ENCODE assay signal across 14 cellular contexts in the genomic region with DNA sequence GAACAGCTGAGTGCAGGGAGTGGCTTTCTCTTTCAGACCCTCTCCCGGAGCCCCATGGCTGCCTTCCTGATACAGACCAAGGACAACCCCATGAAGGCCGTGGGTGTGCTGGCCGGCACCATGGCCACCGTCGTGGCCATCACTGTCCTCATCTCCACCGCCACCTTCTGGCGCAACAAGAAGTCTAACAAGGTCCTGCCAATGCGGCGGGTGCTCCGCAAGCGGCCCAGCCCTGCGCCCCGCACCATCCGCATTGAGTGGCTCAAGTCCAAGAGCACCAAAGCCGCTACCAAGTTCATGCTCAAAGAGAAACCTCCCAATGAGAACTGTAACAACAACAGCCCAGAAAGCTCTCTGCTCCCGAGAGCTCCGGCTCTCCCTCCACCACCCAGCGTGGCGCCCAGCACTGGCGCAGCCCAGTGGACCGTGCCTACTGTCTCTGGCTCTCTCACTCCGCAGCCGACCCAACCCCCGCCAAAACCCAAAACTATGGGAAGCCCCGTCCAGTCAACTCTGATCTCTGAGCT. TPM values are rescaled to one million over a fixed set of nuclear protein-coding genes. Genes with fewer than 3 reads are reported as not detected.
DNase-seq lines count a peak whose midpoint lies in the region; ATAC-seq and FAIRE-seq lines count a peak whose summit lies in the region.
"Had no signal": no experiment of that assay in that cellular context is flagged by ENCODE, and none has a peak within 500 bp of the region (broad histone marks: within the 10 kb centered on the region; RNA-seq: fewer than 3 reads in every experiment).

No MANE protein-coding gene starts in this region.

- DNase-seq in activated T-cell treated with anti-CD3 and anti-CD28 coated beads, Interleukin-2, amount 50 U/mL, for 72 hours, result no peak
- DNase-seq in activated T-cell treated with anti-CD3 and anti-CD28 coated beads, Interleukin-2, amount 50 U/mL, for 4 hours, result no peak
- no peak for DNase-seq in activated naive CD8-positive, alpha-beta T cell treated with anti-CD3 and anti-CD28 coated beads, Interleukin-2, amount 10 ng/mL, durations not matched to agents 7 days and 5 days
- DNase-seq in NCI-H2107 (lab: John Stamatoyannopoulos, UW), result no peak
- no peak for DNase-seq in mucosa of gallbladder (ENCODE audit: low spot score)
- DNase-seq in GM19239 (ENCODE audit: insufficient read length, low spot score), result no peak
- DNase-seq: activated CD4-positive, CD25-positive, alpha-beta regulatory T cell treated with anti-CD3 and anti-CD28 coated beads, Interleukin-2, amount 50 U/mL, for 72 hours; DMS79; NCI-H2081 had no signal

- POLR2A ChIA-PET in activated naive CD8-positive, alpha-beta T cell treated with anti-CD3 and anti-CD28 coated beads, Interleukin-2, amount 10 ng/mL, durations not matched to agents 7 days and 5 days (lab: Charles Lee), result no interaction called here

- peaks cover 0 to under 1% of the 10 kb centered on the region in 2 donors for H3K36me3 Mint-ChIP-seq in activated T-cell treated with anti-CD3 and anti-CD28 coated beads, Interleukin-2, amount 50 U/mL, for 72 hours (ENCODE audit: insufficient read depth in 2 of 2)
- no peaks in the 10 kb centered on the region for H3K36me3 Mint-ChIP-seq in activated T-cell treated with anti-CD3 and anti-CD28 coated beads, Interleukin-2, amount 50 U/mL, for 4 hours (ENCODE audit: insufficient read depth)
- no peaks in the 10 kb centered on the region for H3K36me3 Mint-ChIP-seq in activated naive CD8-positive, alpha-beta T cell treated with anti-CD3 and anti-CD28 coated beads, Interleukin-2, amount 10 ng/mL, durations not matched to agents 7 days and 5 days

- no peaks in the 10 kb centered on the region for H3K27me3 Mint-ChIP-seq in activated T-cell treated with anti-CD3 and anti-CD28 coated beads, Interleukin-2, amount 50 U/mL, for 72 hours (ENCODE audit: low read depth)
- H3K27me3 Mint-ChIP-seq in activated T-cell treated with anti-CD3 and anti-CD28 coated beads, Interleukin-2, amount 50 U/mL, for 4 hours (ENCODE audit: low read depth), result no peaks in the 10 kb centered on the region
- peaks cover 3% of the 10 kb centered on the region for H3K27me3 Mint-ChIP-seq in activated naive CD8-positive, alpha-beta T cell treated with anti-CD3 and anti-CD28 coated beads, Interleukin-2, amount 10 ng/mL, durations not matched to agents 7 days and 5 days

- H3K4me3 Mint-ChIP-seq in activated T-cell treated with anti-CD3 and anti-CD28 coated beads, Interleukin-2, amount 50 U/mL, for 72 hours, result peak overlapping the region; percentile 19 to 65
- H3K4me3 Mint-ChIP-seq in activated T-cell treated with anti-CD3 and anti-CD28 coated beads, Interleukin-2, amount 50 U/mL, for 4 hours, result no peak overlapping the region
- peak overlapping the region; percentile 59 for H3K4me3 Mint-ChIP-seq in activated naive CD8-positive, alpha-beta T cell treated with anti-CD3 and anti-CD28 coated beads, Interleukin-2, amount 10 ng/mL, durations not matched to agents 7 days and 5 days

- H3K4me1 Mint-ChIP-seq in activated T-cell treated with anti-CD3 and anti-CD28 coated beads, Interleukin-2, amount 50 U/mL, for 72 hours (ENCODE audit: low read depth), result no peaks in the 10 kb centered on the region
- H3K4me1 Mint-ChIP-seq in activated T-cell treated with anti-CD3 and anti-CD28 coated beads, Interleukin-2, amount 50 U/mL, for 4 hours (ENCODE audit: low read depth), result no peaks in the 10 kb centered on the region
- H3K4me1 Mint-ChIP-seq in activated naive CD8-positive, alpha-beta T cell treated with anti-CD3 and anti-CD28 coated beads, Interleukin-2, amount 10 ng/mL, durations not matched to agents 7 days and 5 days, result no peaks in the 10 kb centered on the region

- peak; percentile 22 to 40 for ATAC-seq in activated T-cell treated with anti-CD3 and anti-CD28 coated beads, Interleukin-2, amount 50 U/mL, for 72 hours (replicated peaks in 1 of 2)
- no peak for ATAC-seq in activated T-cell treated with anti-CD3 and anti-CD28 coated beads, Interleukin-2, amount 50 U/mL, for 4 hours
- ATAC-seq in HG02759 (IDR thresholded peaks at IDR 0.05; ENCODE audit: unreplicated experiment) (peak; percentile 45), GM21786 (IDR thresholded peaks at IDR 0.05; ENCODE audit: unreplicated experiment) (no peak)
- ATAC-seq in activated naive CD8-positive, alpha-beta T cell treated with anti-CD3 and anti-CD28 coated beads, Interleukin-2, amount 10 ng/mL, durations not matched to agents 7 days and 5 days (ENCODE audit: low read depth), result peak; percentile 17

- no peak overlapping the region for H3K27ac Mint-ChIP-seq in activated T-cell treated with anti-CD3 and anti-CD28 coated beads, Interleukin-2, amount 50 U/mL, for 72 hours
- H3K27ac Mint-ChIP-seq in activated naive CD8-positive, alpha-beta T cell treated with anti-CD3 and anti-CD28 coated beads, Interleukin-2, amount 10 ng/mL, durations not matched to agents 7 days and 5 days, result no peak overlapping the region

- no peak for FAIRE-seq in GM19239 (lab: Jason Lieb, UNC)

- H3K9me3 Mint-ChIP-seq in activated T-cell treated with anti-CD3 and anti-CD28 coated beads, Interleukin-2, amount 50 U/mL, for 72 hours, result peaks cover 0 to under 1% of the 10 kb centered on the region in 2 donors
- no peaks in the 10 kb centered on the region for H3K9me3 Mint-ChIP-seq in activated T-cell treated with anti-CD3 and anti-CD28 coated beads, Interleukin-2, amount 50 U/mL, for 4 hours
- H3K9me3 Mint-ChIP-seq in activated naive CD8-positive, alpha-beta T cell treated with anti-CD3 and anti-CD28 coated beads, Interleukin-2, amount 10 ng/mL, durations not matched to agents 7 days and 5 days, result no peaks in the 10 kb centered on the region

RNA-seq across cellular contexts. Expression of a gene that starts 11.2 kb away (rescaled TPM):
- total RNA-seq in activated T-cell treated with anti-CD3 and anti-CD28 coated beads, Interleukin-2, amount 50 U/mL, for 72 hours, result not detected
- not detected for total RNA-seq in activated T-cell treated with anti-CD3 and anti-CD28 coated beads, Interleukin-2, amount 50 U/mL, for 4 hours
- not detected for total RNA-seq in activated naive CD8-positive, alpha-beta T cell treated with anti-CD3 and anti-CD28 coated beads, Interleukin-2, amount 10 ng/mL, durations not matched to agents 7 days and 5 days
- total RNA-seq in mucosa of gallbladder, result not detected
- total RNA-seq: breast epithelium, pulmonary artery endothelial cell, ureter had no signal

RNA-seq across cellular contexts. Expression of a gene that starts 19.8 kb away (rescaled TPM):
- 1 to 10 TPM in 1 of 2 donors, under 1 TPM in 1; 0.36 to 2.2 TPM for total RNA-seq in activated T-cell treated with anti-CD3 and anti-CD28 coated beads, Interleukin-2, amount 50 U/mL, for 72 hours
- 1 to 10 TPM in 1 of 3 donors, under 1 TPM in 2; 0.22 to 1.3 (median 0.28) TPM for total RNA-seq in activated T-cell treated with anti-CD3 and anti-CD28 coated beads, Interleukin-2, amount 50 U/mL, for 4 hours
- 1 to 10 TPM; 1.7 to 3.5 TPM for total RNA-seq in activated naive CD8-positive, alpha-beta T cell treated with anti-CD3 and anti-CD28 coated beads, Interleukin-2, amount 10 ng/mL, durations not matched to agents 7 days and 5 days
- 0.66 TPM for total RNA-seq in mucosa of gallbladder
- total RNA-seq: pulmonary artery endothelial cell had no signal

RNA-seq across cellular contexts. Expression of a gene that starts 27.2 kb away (rescaled TPM):
- not detected for total RNA-seq in activated T-cell treated with anti-CD3 and anti-CD28 coated beads, Interleukin-2, amount 50 U/mL, for 72 hours
- not detected for total RNA-seq in activated T-cell treated with anti-CD3 and anti-CD28 coated beads, Interleukin-2, amount 50 U/mL, for 4 hours
- not detected for total RNA-seq in activated naive CD8-positive, alpha-beta T cell treated with anti-CD3 and anti-CD28 coated beads, Interleukin-2, amount 10 ng/mL, durations not matched to agents 7 days and 5 days
- not detected for total RNA-seq in mucosa of gallbladder
- total RNA-seq: breast epithelium, pulmonary artery endothelial cell, ureter had no signal

RNA-seq across cellular contexts. Expression of a gene that starts 30.7 kb away (rescaled TPM):
- not detected for total RNA-seq in activated T-cell treated with anti-CD3 and anti-CD28 coated beads, Interleukin-2, amount 50 U/mL, for 72 hours
- not detected for total RNA-seq in activated T-cell treated with anti-CD3 and anti-CD28 coated beads, Interleukin-2, amount 50 U/mL, for 4 hours
- total RNA-seq in activated naive CD8-positive, alpha-beta T cell treated with anti-CD3 and anti-CD28 coated beads, Interleukin-2, amount 10 ng/mL, durations not matched to agents 7 days and 5 days, result not detected
- total RNA-seq in mucosa of gallbladder, result not detected
- total RNA-seq: pulmonary artery endothelial cell, ureter had no signal

RNA-seq across cellular contexts. Expression of a gene that starts 40.5 kb away (rescaled TPM):
- not detected for total RNA-seq in activated T-cell treated with anti-CD3 and anti-CD28 coated beads, Interleukin-2, amount 50 U/mL, for 72 hours
- total RNA-seq in activated T-cell treated with anti-CD3 and anti-CD28 coated beads, Interleukin-2, amount 50 U/mL, for 4 hours, result not detected
- not detected for total RNA-seq in activated naive CD8-positive, alpha-beta T cell treated with anti-CD3 and anti-CD28 coated beads, Interleukin-2, amount 10 ng/mL, durations not matched to agents 7 days and 5 days
- 0.32 TPM for total RNA-seq in mucosa of gallbladder
- total RNA-seq: pulmonary artery endothelial cell had no signal

Comparison
In these comparisons a context has a peak if more than half of its experiments do, and no peak if none do; other contexts are left out.
1. ATAC-seq: peak in activated T-cell treated with anti-CD3 and anti-CD28 coated beads, Interleukin-2, amount 50 U/mL, for 72 hours (2 of 2), HG02759 (single experiment) and activated naive CD8-positive, alpha-beta T cell treated with anti-CD3 and anti-CD28 coated beads, Interleukin-2, amount 10 ng/mL, durations not matched to agents 7 days and 5 days (single experiment); none in activated T-cell treated with anti-CD3 and anti-CD28 coated beads, Interleukin-2, amount 50 U/mL, for 4 hours (0 of 2) and GM21786 (single experiment).